19 cellular contexts compared by ENCODE assay signal in genomic region chr4:1151541-1151940, GRCh38.
"Had no signal": no experiment of that assay in that cellular context is flagged by ENCODE, and none has a peak within 500 bp of the region (broad histone marks: within the 10 kb centered on the region; RNA-seq: fewer than 3 reads in every experiment).

No MANE protein-coding gene starts in this region.

- H3K9me3 ChIP-seq: colonic mucosa, right atrium auricular region, sigmoid colon, stomach, thoracic aorta, transverse colon had no signal

- DNase-seq: colonic mucosa; dermis blood vessel endothelial cell; foreskin keratinocyte; immature natural killer cell; kidney; left colon; left ventricle myocardium superior; mesenchymal stem cell; naive thymus-derived CD8-positive, alpha-beta T cell; sigmoid colon; small intestine; stimulated activated CD4-positive, alpha-beta T cell treated with anti-CD3 and anti-CD28 coated beads, Interleukin-12 subunit alpha, Interleukin-12 subunit beta, amount 100 ng/mL, for 4 hours; stimulated activated naive CD4-positive, alpha-beta T cell; stomach; substantia nigra; transverse colon had no signal

- H3K9me3 Mint-ChIP-seq: immature natural killer cell had no signal

- H3K4me3 ChIP-seq: colonic mucosa, lung, right atrium auricular region, sigmoid colon, stomach, thoracic aorta, transverse colon had no signal

- H3K36me3 ChIP-seq: colonic mucosa, right atrium auricular region, sigmoid colon, stomach, thoracic aorta, transverse colon had no signal

- ATAC-seq: foreskin keratinocyte; left colon; left ventricle myocardium superior; naive thymus-derived CD8-positive, alpha-beta T cell had no signal

- H3K27me3 ChIP-seq: colonic mucosa, right atrium auricular region, sigmoid colon, transverse colon had no signal

- H3K36me3 Mint-ChIP-seq: immature natural killer cell; naive thymus-derived CD8-positive, alpha-beta T cell had no signal

- H3K4me3 Mint-ChIP-seq: immature natural killer cell; naive thymus-derived CD8-positive, alpha-beta T cell had no signal

- H3K27ac ChIP-seq: colonic mucosa, foreskin keratinocyte, right atrium auricular region, sigmoid colon, stomach, thoracic aorta, transverse colon had no signal

- H3K4me1 ChIP-seq: colonic mucosa, foreskin keratinocyte had no signal

- H3K4me1 Mint-ChIP-seq: immature natural killer cell had no signal

- H3K27ac Mint-ChIP-seq: immature natural killer cell had no signal
